In the genomic region with DNA sequence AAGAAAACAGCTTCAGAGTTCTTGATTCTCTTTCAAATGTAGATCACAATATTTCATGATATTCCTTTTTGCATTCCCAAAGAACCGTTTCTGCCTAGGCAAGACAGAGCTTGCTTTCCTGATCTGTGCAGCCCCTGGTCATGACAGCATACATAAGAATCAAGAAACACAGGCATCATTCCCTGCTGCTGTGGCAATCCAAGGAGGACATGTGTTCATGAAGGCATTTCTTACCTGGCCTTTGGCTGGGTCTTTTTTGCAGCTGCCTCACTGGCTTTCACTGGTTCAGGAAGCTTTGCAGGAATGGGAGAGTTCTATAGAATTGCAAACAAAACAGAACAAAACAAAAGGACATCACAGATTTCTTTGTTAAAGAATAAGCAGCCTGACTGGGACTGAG, we compare ENCODE assay signal across 17 cellular contexts.
"Had no signal": no experiment of that assay in that cellular context is flagged by ENCODE, and none has a peak within 500 bp of the region (broad histone marks: within the 10 kb centered on the region; RNA-seq: fewer than 3 reads in every experiment).

No MANE protein-coding gene starts in this region.

- H3K4me3 Mint-ChIP-seq: activated CD8-positive, alpha-beta memory T cell treated with anti-CD3 and anti-CD28 coated beads, Interleukin-2, amount 10 ng/mL, durations not matched to agents 7 days and 5 days; activated T-cell treated with anti-CD3 and anti-CD28 coated beads, Interleukin-2, amount 50 U/mL, for 4 hours; natural killer cell treated with Interleukin-12 subunit alpha and Interleukin-12 subunit beta and Interleukin-15 and Interleukin-18, amount 100 ng/mL, for 72 hours; stimulated activated naive B cell treated with anti-CD40 and anti-IgM and Interleukin-4, amounts not matched to agents 10 μg/mL and 1 μg/mL and 100 μg/mL, for 72 hours; T-helper 2 cell treated with Interferon-gamma antibody and Interleukin-4, amounts not matched to agents 5 μg/mL and 100 μg/mL, for 36 hours had no signal

- H3K4me3 ChIP-seq: adrenal gland, prostate gland, right lobe of liver, spleen, upper lobe of left lung had no signal

- H3K27me3 Mint-ChIP-seq: activated CD8-positive, alpha-beta memory T cell treated with anti-CD3 and anti-CD28 coated beads, Interleukin-2, amount 10 ng/mL, durations not matched to agents 7 days and 5 days; natural killer cell treated with Interleukin-12 subunit alpha and Interleukin-12 subunit beta and Interleukin-15 and Interleukin-18, amount 100 ng/mL, for 72 hours; stimulated activated naive B cell treated with anti-CD40 and anti-IgM and Interleukin-4, amounts not matched to agents 10 μg/mL and 1 μg/mL and 100 μg/mL, for 72 hours had no signal

- ATAC-seq: activated CD4-positive, CD25-positive, alpha-beta regulatory T cell treated with anti-CD3 and anti-CD28 coated beads, Interleukin-2, amount 50 U/mL, for 24 hours; activated CD8-positive, alpha-beta memory T cell treated with anti-CD3 and anti-CD28 coated beads, Interleukin-2, amount 10 ng/mL, durations not matched to agents 7 days and 5 days; activated T-cell treated with anti-CD3 and anti-CD28 coated beads, Interleukin-2, amount 50 U/mL, for 4 hours; natural killer cell treated with Interleukin-12 subunit alpha and Interleukin-12 subunit beta and Interleukin-15 and Interleukin-18, amount 100 ng/mL, for 72 hours; right lobe of liver; stimulated activated naive B cell treated with anti-CD40 and anti-IgM and Interleukin-4, amounts not matched to agents 10 μg/mL and 1 μg/mL and 100 μg/mL, for 72 hours had no signal

- H3K9me3 Mint-ChIP-seq: activated T-cell treated with anti-CD3 and anti-CD28 coated beads, Interleukin-2, amount 50 U/mL, for 4 hours; natural killer cell treated with Interleukin-12 subunit alpha and Interleukin-12 subunit beta and Interleukin-15 and Interleukin-18, amount 100 ng/mL, for 72 hours; stimulated activated naive B cell treated with anti-CD40 and anti-IgM and Interleukin-4, amounts not matched to agents 10 μg/mL and 1 μg/mL and 100 μg/mL, for 72 hours; T-helper 2 cell treated with Interferon-gamma antibody and Interleukin-4, amounts not matched to agents 5 μg/mL and 100 μg/mL, for 36 hours had no signal

- H3K9me3 ChIP-seq: adrenal gland, prostate gland, right lobe of liver, spleen, upper lobe of left lung had no signal

- H3K4me1 ChIP-seq: adrenal gland, prostate gland, right lobe of liver, spleen, upper lobe of left lung had no signal

- H3K27me3 ChIP-seq: adrenal gland, right lobe of liver, spleen, upper lobe of left lung had no signal

- H3K4me1 Mint-ChIP-seq: stimulated activated naive B cell treated with anti-CD40 and anti-IgM and Interleukin-4, amounts not matched to agents 10 μg/mL and 1 μg/mL and 100 μg/mL, for 72 hours had no signal

- H3K27ac ChIP-seq: adrenal gland, prostate gland, right lobe of liver, spleen, upper lobe of left lung had no signal

- H3K27ac Mint-ChIP-seq: activated CD8-positive, alpha-beta memory T cell treated with anti-CD3 and anti-CD28 coated beads, Interleukin-2, amount 10 ng/mL, durations not matched to agents 7 days and 5 days; natural killer cell treated with Interleukin-12 subunit alpha and Interleukin-12 subunit beta and Interleukin-15 and Interleukin-18, amount 100 ng/mL, for 72 hours; stimulated activated naive B cell treated with anti-CD40 and anti-IgM and Interleukin-4, amounts not matched to agents 10 μg/mL and 1 μg/mL and 100 μg/mL, for 72 hours; T-helper 2 cell treated with Interferon-gamma antibody and Interleukin-4, amounts not matched to agents 5 μg/mL and 100 μg/mL, for 36 hours had no signal

- DNase-seq: activated CD4-positive, alpha-beta T cell treated with anti-CD3 and anti-CD28 coated beads, Interleukin-2, amount 50 U/mL, for 48 hours; activated CD8-positive, alpha-beta memory T cell treated with anti-CD3 and anti-CD28 coated beads, Interleukin-2, amount 10 ng/mL, durations not matched to agents 7 days and 5 days; activated gamma-delta T cell; activated T-cell treated with anti-CD3 and anti-CD28 coated beads, Interleukin-2, amount 50 U/mL, for 4 hours; adrenal gland; effector memory CD4-positive, alpha-beta T cell; glutamatergic neuron; occipital lobe; right lobe of liver; spleen; stimulated activated CD4-positive, alpha-beta T cell treated with anti-CD3 and anti-CD28 coated beads, Interleukin-1b, Interleukin-23, amount 100 ng/mL, for 48 hours; stimulated activated naive B cell treated with anti-CD40 and anti-IgM and Interleukin-4, amounts not matched to agents 10 μg/mL and 1 μg/mL and 100 μg/mL, for 72 hours had no signal
